Comparison of ENCODE assay signal across 24 cellular contexts in genomic region chrX:122154019-122154418, GRCh38.
"Had no signal": no experiment of that assay in that cellular context is flagged by ENCODE, and none has a peak within 500 bp of the region (broad histone marks: within the 10 kb centered on the region; RNA-seq: fewer than 3 reads in every experiment).

No MANE protein-coding gene starts in this region.

- ATAC-seq: foreskin keratinocyte, gastroesophageal sphincter, heart left ventricle, left cardiac atrium, left lung, left ventricle myocardium superior, lower lobe of right lung, mucosa of descending colon had no signal

- H3K36me3 Mint-ChIP-seq: mesothelial cell of epicardium, naive B cell had no signal

- H3K79me2 ChIP-seq: hepatocyte had no signal

- H3K4me1 Mint-ChIP-seq: mesothelial cell of epicardium, naive B cell had no signal

- DNase-seq: dermis blood vessel endothelial cell; dorsolateral prefrontal cortex; effector CD4-positive, alpha-beta T cell; effector memory CD4-positive, alpha-beta T cell; foreskin keratinocyte; heart left ventricle; hypothalamus; left cardiac atrium; left lung; left ventricle myocardium superior; lower lobe of right lung; mesenchymal stem cell; mucosa of descending colon; naive B cell had no signal

- H3K27me3 ChIP-seq: esophagus muscularis mucosa, foreskin keratinocyte, gastroesophageal sphincter, heart left ventricle, hepatocyte, left lung had no signal

- H3K4me1 ChIP-seq: esophagus muscularis mucosa, foreskin keratinocyte, gastroesophageal sphincter, heart left ventricle, left lung, lower lobe of right lung had no signal

- H3K27ac ChIP-seq: coronary artery, dorsolateral prefrontal cortex, esophagus muscularis mucosa, foreskin keratinocyte, gastroesophageal sphincter, heart left ventricle, hepatocyte, left lung, lower lobe of right lung had no signal

- H3K9me3 ChIP-seq: esophagus muscularis mucosa, gastroesophageal sphincter, heart left ventricle, left lung, lower lobe of right lung, mucosa of descending colon had no signal

- H3K4me2 ChIP-seq: hepatocyte had no signal

- H3K27me3 Mint-ChIP-seq: naive B cell had no signal

- H3K36me3 ChIP-seq: esophagus muscularis mucosa, gastroesophageal sphincter, heart left ventricle, left lung, lower lobe of right lung had no signal

- H3K4me3 ChIP-seq: coronary artery, dorsolateral prefrontal cortex, esophagus muscularis mucosa, gastroesophageal sphincter, heart left ventricle, hepatocyte, left lung, lower lobe of right lung, mucosa of descending colon had no signal

- FAIRE-seq: colon, endothelial cell of umbilical vein, frontal cortex, islet of Langerhans, keratinocyte had no signal

- H2AFZ ChIP-seq: hepatocyte had no signal

- H3K4me3 Mint-ChIP-seq: mesothelial cell of epicardium, naive B cell had no signal
